ENCODE assay signal across 15 cellular contexts in the genomic region with DNA sequence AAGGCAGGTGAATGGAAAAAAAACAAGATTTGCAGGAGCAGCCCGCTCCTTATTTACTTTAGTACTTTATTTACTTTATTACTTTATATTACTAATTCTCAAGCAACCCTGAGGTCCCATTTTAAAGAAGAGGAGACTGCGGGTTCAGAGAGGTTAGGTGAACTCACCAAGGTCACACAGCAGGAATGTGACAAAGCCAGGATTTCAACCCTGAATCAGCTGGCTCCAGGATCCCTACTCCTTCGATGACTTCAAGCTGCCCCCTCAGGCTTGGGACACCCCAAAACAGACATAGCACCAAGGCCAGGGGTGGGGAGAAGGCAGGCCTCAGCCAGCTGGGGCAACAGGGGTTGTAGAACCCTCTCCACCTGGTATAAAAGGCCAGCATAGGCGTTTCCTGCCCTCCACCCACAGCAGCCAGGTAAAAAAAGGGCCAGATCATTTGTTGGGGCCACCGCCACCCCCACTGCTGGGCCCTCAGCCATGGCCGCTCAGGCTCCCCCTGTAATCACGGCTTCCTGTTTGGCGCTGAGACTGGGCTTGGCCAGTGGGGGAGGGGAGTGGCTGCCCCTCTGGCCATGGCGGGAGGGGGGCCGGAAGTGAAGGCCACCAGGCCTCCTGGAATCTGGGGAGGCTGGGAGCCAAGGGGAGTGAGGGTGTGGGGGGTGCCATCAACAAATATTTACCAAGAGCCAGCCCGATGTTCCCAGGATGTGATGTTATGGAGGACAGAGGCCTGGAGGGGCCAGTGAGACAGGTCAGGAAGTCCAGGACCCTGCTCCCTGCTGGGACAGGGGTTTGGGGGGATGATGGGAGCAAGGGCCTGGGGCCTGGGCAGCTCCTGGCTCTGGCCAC. TPM values are rescaled to one million over a fixed set of nuclear protein-coding genes. Genes with fewer than 3 reads are reported as not detected.
A peak's percentile ranks its signal among the peaks of the same experiment; 100 is the strongest.
DNase-seq lines count a peak whose midpoint lies in the region; ATAC-seq and TF ChIP-seq lines count a peak whose summit lies in the region.
"Had no signal": no experiment of that assay in that cellular context is flagged by ENCODE, and none has a peak within 500 bp of the region (broad histone marks: within the 10 kb centered on the region; RNA-seq: fewer than 3 reads in every experiment).

No MANE protein-coding gene starts in this region.

- no peak overlapping the region for H3K4me3 ChIP-seq in liver (ENCODE audit: low read depth in 1 of 3, low read length in 3 of 3)
- H3K4me3 ChIP-seq in stomach smooth muscle (ENCODE audit: low read length in 2 of 2), result peak overlapping the region in 1 of 2 donors; percentile 22
- H3K4me3 ChIP-seq in CD8-positive, alpha-beta memory T cell (ENCODE audit: low read length), result no peak overlapping the region
- no peak overlapping the region for H3K4me3 ChIP-seq in SK-N-SH (ENCODE audit: low read depth in 2 of 2, low read length in 1 of 2)

- peak overlapping the region; percentile 51 to 61 for H3K27ac ChIP-seq in liver (ENCODE audit: low read depth in 1 of 2, low read length in 2 of 2)
- H3K27ac ChIP-seq in stomach smooth muscle (ENCODE audit: low read length), result peak overlapping the region; percentile 78
- no peak overlapping the region for H3K27ac ChIP-seq in CD8-positive, alpha-beta memory T cell (ENCODE audit: low read depth, low read length)
- H3K27ac ChIP-seq in SK-N-SH (ENCODE audit: low read depth in 2 of 2, low read length in 1 of 2), result no peak overlapping the region; a peak in 1 of 4 replicates
- H3K27ac ChIP-seq: parathyroid adenoma had no signal

- no peak for ATAC-seq in HG03025 (IDR thresholded peaks at IDR 0.05; ENCODE audit: low FRiP score, unreplicated experiment)
- ATAC-seq: activated naive CD8-positive, alpha-beta T cell treated with anti-CD3 and anti-CD28 coated beads, Interleukin-2, amount 50 U/mL, for 24 hours had no signal

- POLR2A ChIA-PET in CD8-positive, alpha-beta memory T cell (lab: Charles Lee), result interaction anchor here (0.5 kb wide), 1 partner anchor 14 kb away, joined by 3 read pairs; no protein-coding TSS in a partner anchor
- POLR2A ChIA-PET in SK-N-SH (lab: Yijun Ruan, JAX), result interaction anchor here (0.6 kb wide), 1 partner anchor 14 kb away, joined by 3 read pairs; no protein-coding TSS in a partner anchor

- CTCF ChIA-PET in CD8-positive, alpha-beta memory T cell (lab: Charles Lee), result no interaction called here
- CTCF ChIA-PET in activated naive CD4-positive, alpha-beta T cell treated with anti-CD3 and anti-CD28 coated beads for 36 hours (lab: Charles Lee), result no interaction called here
- CTCF ChIA-PET in SK-N-SH (lab: Yijun Ruan, JAX), result interaction anchor here (0.8 to 47.0 kb wide), 6 partner anchors 10 to 182 kb away, joined by 3 to 1422 read pairs (median 4); no protein-coding TSS in a partner anchor

- H3K9me3 Mint-ChIP-seq in CD8-positive, alpha-beta memory T cell, result no peaks in the 10 kb centered on the region
- H3K9me3 Mint-ChIP-seq in activated naive CD4-positive, alpha-beta T cell treated with anti-CD3 and anti-CD28 coated beads for 36 hours, result no peaks in the 10 kb centered on the region
- H3K9me3 Mint-ChIP-seq: activated naive CD8-positive, alpha-beta T cell treated with anti-CD3 and anti-CD28 coated beads, Interleukin-2, amount 50 U/mL, for 24 hours had no signal

- intact Hi-C loops in activated naive CD4-positive, alpha-beta T cell treated with anti-CD3 and anti-CD28 coated beads for 36 hours (cut with micrococcal nuclease), result no loop called here

- H3K9ac ChIP-seq in liver (ENCODE audit: low read depth in 1 of 2, low read length in 2 of 2) (no peak overlapping the region), stomach smooth muscle (ENCODE audit: low read length in 2 of 2) (peak overlapping the region; percentile 36 to 40), SK-N-SH (no peak overlapping the region)
- H3K9ac ChIP-seq: parathyroid adenoma had no signal

- H3K9me2 ChIP-seq in SK-N-SH, result no peaks in the 10 kb centered on the region

- TF ChIP-seq CTCF in liver (IDR thresholded peaks at IDR 0.05; ENCODE audit: low read depth, low read length, missing input control) (no peak), SK-N-SH (IDR thresholded peaks at IDR 0.05) (no peak)

- no peak overlapping the region for H3K4me3 Mint-ChIP-seq in CD8-positive, alpha-beta memory T cell
- no peak overlapping the region for H3K4me3 Mint-ChIP-seq in activated naive CD4-positive, alpha-beta T cell treated with anti-CD3 and anti-CD28 coated beads for 36 hours
- H3K4me3 Mint-ChIP-seq: activated naive CD8-positive, alpha-beta T cell treated with anti-CD3 and anti-CD28 coated beads, Interleukin-2, amount 50 U/mL, for 24 hours; CD4-positive, alpha-beta memory T cell had no signal

- H3K36me3 ChIP-seq in liver (ENCODE audit: control insufficient read depth in 4 of 4, insufficient read depth in 3 of 4, low read depth in 1 of 4, low read length in 3 of 4) (no peaks in the 10 kb centered on the region), stomach smooth muscle (ENCODE audit: control insufficient read depth in 2 of 2, insufficient read depth in 2 of 2, low read length in 2 of 2) (peaks cover 0 to 3% of the 10 kb centered on the region in 2 donors), SK-N-SH (replicated peaks in 1 of 2; ENCODE audit: control insufficient read depth in 1 of 2, insufficient read depth in 2 of 2, low read length in 1 of 2) (no peaks in the 10 kb centered on the region)
- no peaks in the 10 kb centered on the region for H3K36me3 ChIP-seq in CD8-positive, alpha-beta memory T cell (ENCODE audit: insufficient read depth, low read length)

- peak; percentile 51 for DNase-seq in NCI-H69 (lab: John Stamatoyannopoulos, UW)
- DNase-seq in dermis microvascular lymphatic vessel endothelial cell (ENCODE audit: low read depth in 2 of 2), result peak; percentile 14 to 28
- DNase-seq in CD8-positive, alpha-beta memory T cell, result no peak
- no peak for DNase-seq in activated naive CD4-positive, alpha-beta T cell treated with anti-CD3 and anti-CD28 coated beads for 36 hours
- no peak for DNase-seq in SK-N-SH
- DNase-seq: activated CD8-positive, alpha-beta memory T cell treated with anti-CD3 and anti-CD28 coated beads for 24 hours; activated naive CD8-positive, alpha-beta T cell treated with anti-CD3 and anti-CD28 coated beads, Interleukin-2, amount 50 U/mL, for 24 hours; CD4-positive, alpha-beta memory T cell; NCI-H1417; NCI-H82; T-helper 2 cell had no signal

- H3K9me3 ChIP-seq in liver (ENCODE audit: control insufficient read depth in 4 of 4, low read length in 3 of 4), result no peaks in the 10 kb centered on the region
- H3K9me3 ChIP-seq in stomach smooth muscle (ENCODE audit: control insufficient read depth in 2 of 2, low read length in 2 of 2), result no peaks in the 10 kb centered on the region
- no peaks in the 10 kb centered on the region for H3K9me3 ChIP-seq in CD8-positive, alpha-beta memory T cell (ENCODE audit: low read length)
- no peaks in the 10 kb centered on the region for H3K9me3 ChIP-seq in SK-N-SH

- TF ChIP-seq RAD21 in liver (IDR thresholded peaks at IDR 0.05) (no peak), SK-N-SH (IDR thresholded peaks at IDR 0.05; ENCODE audit: low read length) (no peak)

- peaks cover 0 to 7% (median 0%) of the 10 kb centered on the region in 4 donors for H3K4me1 ChIP-seq in liver (ENCODE audit: control insufficient read depth in 4 of 4, insufficient read depth in 4 of 4, low read length in 3 of 4)
- peaks cover 80% of the 10 kb centered on the region for H3K4me1 ChIP-seq in stomach smooth muscle (ENCODE audit: control insufficient read depth, insufficient read depth, low read length)
- no peaks in the 10 kb centered on the region for H3K4me1 ChIP-seq in CD8-positive, alpha-beta memory T cell (ENCODE audit: insufficient read depth, low read length)
- peaks cover 0 to 32% of the 10 kb centered on the region in 2 experiments; a peak in 1 of 4 replicates for H3K4me1 ChIP-seq in SK-N-SH (ENCODE audit: control insufficient read depth in 1 of 2, insufficient read depth in 2 of 2, low read depth in 1 of 2, low read length in 1 of 2)
- H3K4me1 ChIP-seq: parathyroid adenoma had no signal

- TF ChIP-seq EP300 in SK-N-SH (IDR thresholded peaks at IDR 0.05; ENCODE audit: borderline replicate concordance in 1 of 2, low read depth in 1 of 2, low read length in 1 of 2), result no peak

- 64% methylated on average over 11 of the region's 11 CpGs for WGBS in liver
- 99% methylated on average over 6 of the region's 11 CpGs for WGBS in SK-N-SH (ENCODE audit: low lambda C conversion rate)

- H3K27me3 Mint-ChIP-seq in CD8-positive, alpha-beta memory T cell, result peaks cover 12 to 32% of the 10 kb centered on the region in 2 donors
- H3K27me3 Mint-ChIP-seq in activated naive CD4-positive, alpha-beta T cell treated with anti-CD3 and anti-CD28 coated beads for 36 hours (ENCODE audit: low read depth), result peaks cover 10% of the 10 kb centered on the region

- no peak overlapping the region for H2AFZ ChIP-seq in SK-N-SH (ENCODE audit: low read depth)
- H2AFZ ChIP-seq: parathyroid adenoma had no signal

- H3K4me2 ChIP-seq in SK-N-SH, result no peak overlapping the region

- H3K4me1 Mint-ChIP-seq in CD8-positive, alpha-beta memory T cell, result peaks cover 0 to 5% (median 0%) of the 10 kb centered on the region in 3 donors
- no peaks in the 10 kb centered on the region for H3K4me1 Mint-ChIP-seq in activated naive CD4-positive, alpha-beta T cell treated with anti-CD3 and anti-CD28 coated beads for 36 hours (ENCODE audit: low read depth)
- H3K4me1 Mint-ChIP-seq: activated naive CD8-positive, alpha-beta T cell treated with anti-CD3 and anti-CD28 coated beads, Interleukin-2, amount 50 U/mL, for 24 hours; CD4-positive, alpha-beta memory T cell had no signal

- H4K20me1 ChIP-seq in SK-N-SH (ENCODE audit: insufficient read depth), result peaks cover 94% of the 10 kb centered on the region

- H3K27me3 ChIP-seq in liver (ENCODE audit: control insufficient read depth in 4 of 4, insufficient read depth in 4 of 4, low read length in 3 of 4) (no peaks in the 10 kb centered on the region), stomach smooth muscle (ENCODE audit: control insufficient read depth in 1 of 2, insufficient read depth in 2 of 2, low read length in 2 of 2) (no peaks in the 10 kb centered on the region), SK-N-SH (ENCODE audit: insufficient read depth) (no peaks in the 10 kb centered on the region)
- peaks cover 5% of the 10 kb centered on the region for H3K27me3 ChIP-seq in CD8-positive, alpha-beta memory T cell (ENCODE audit: insufficient read depth, low read length, poor library complexity, severe bottlenecking)

- H3K79me2 ChIP-seq in SK-N-SH (ENCODE audit: insufficient read depth), result peaks cover 62% of the 10 kb centered on the region
- H3K79me2 ChIP-seq: parathyroid adenoma had no signal

- no peaks in the 10 kb centered on the region for H3F3A ChIP-seq in SK-N-SH (replicated peaks; ENCODE audit: insufficient read depth)

- H3K36me3 Mint-ChIP-seq in CD8-positive, alpha-beta memory T cell, result no peaks in the 10 kb centered on the region
- H3K36me3 Mint-ChIP-seq in activated naive CD4-positive, alpha-beta T cell treated with anti-CD3 and anti-CD28 coated beads for 36 hours (ENCODE audit: low read depth), result no peaks in the 10 kb centered on the region
- H3K36me3 Mint-ChIP-seq: CD4-positive, alpha-beta memory T cell had no signal

- H3K27ac Mint-ChIP-seq in CD8-positive, alpha-beta memory T cell, result peak overlapping the region in 1 of 8 donors; percentile 33
- no peak overlapping the region for H3K27ac Mint-ChIP-seq in activated naive CD4-positive, alpha-beta T cell treated with anti-CD3 and anti-CD28 coated beads for 36 hours
- H3K27ac Mint-ChIP-seq: activated naive CD8-positive, alpha-beta T cell treated with anti-CD3 and anti-CD28 coated beads, Interleukin-2, amount 50 U/mL, for 24 hours; CD4-positive, alpha-beta memory T cell had no signal

RNA-seq across cellular contexts. Expression of gene SDC3, which starts 6.5 kb away (rescaled TPM):
- 20.3 and 58.0 TPM in 2 replicates for total RNA-seq in dermis microvascular lymphatic vessel endothelial cell
- 10 to 100 TPM; 14.0 to 27.5 TPM for total RNA-seq in liver
- polyA plus RNA-seq in liver, result 10 to 100 TPM in 1 of 2 donors, 1 to 10 TPM in 1; 3.3 to 19.2 TPM
- total RNA-seq in CD8-positive, alpha-beta memory T cell, result under 1 TPM; 0.44 TPM
- polyA plus RNA-seq in CD8-positive, alpha-beta memory T cell, result not detected
- under 1 TPM; 0.19 to 0.49 TPM for total RNA-seq in activated naive CD4-positive, alpha-beta T cell treated with anti-CD3 and anti-CD28 coated beads for 36 hours
- polyA plus RNA-seq in SK-N-SH (2012; rRNA removed), result 16.2 and 18.8 TPM in 2 replicates
- polyA plus RNA-seq in SK-N-SH (2012; cell fraction: cytosol; rRNA removed), result 14.0 and 19.2 TPM in 2 replicates
- 17.4 and 19.3 TPM in 2 replicates for polyA plus RNA-seq in SK-N-SH (2012; cell fraction: nucleus; rRNA removed)
- polyA plus RNA-seq: CD4-positive, alpha-beta memory T cell had no signal

Comparison
In these comparisons a context has a peak if more than half of its experiments do, and no peak if none do; other contexts are left out.
1. DNase-seq: peak in NCI-H69 (single experiment) and dermis microvascular lymphatic vessel endothelial cell (2 of 2); none in CD8-positive, alpha-beta memory T cell (0 of 5), activated naive CD4-positive, alpha-beta T cell treated with anti-CD3 and anti-CD28 coated beads for 36 hours (single experiment) and SK-N-SH (single experiment).
2. H3K27ac ChIP-seq: peak in liver (2 of 2) and stomach smooth muscle (single experiment); none in CD8-positive, alpha-beta memory T cell (single experiment) and SK-N-SH (0 of 2).
3. H3K9ac ChIP-seq: peak in stomach smooth muscle (2 of 2); none in liver (0 of 2) and SK-N-SH (single experiment).
4. RNA of gene SDC3, which starts 6.5 kb away (total RNA-seq): 14.0 to 27.5 TPM in liver and 20.3 to 58.0 TPM in dermis microvascular lymphatic vessel endothelial cell; 0.19 to 0.49 TPM in activated naive CD4-positive, alpha-beta T cell treated with anti-CD3 and anti-CD28 coated beads for 36 hours and 0.44 TPM in CD8-positive, alpha-beta memory T cell; every median in the first group is over 10 times any median in the second.